ENCODE assay signal across 10 cellular contexts in genomic region chr12:52752516-52752915, GRCh38. TPM values are rescaled to one million over a fixed set of nuclear protein-coding genes. Genes with fewer than 3 reads are reported as not detected.
"Had no signal": no experiment of that assay in that cellular context is flagged by ENCODE, and none has a peak within 500 bp of the region (broad histone marks: within the 10 kb centered on the region; RNA-seq: fewer than 3 reads in every experiment).

No MANE protein-coding gene starts in this region.

- H3K36me3 ChIP-seq: HAP-1 had no signal

- H3K27ac ChIP-seq: GM23248 had no signal

- DNase-seq: GM23248, GOT3, H7, H9, HCEC 1CT, HFFc6 had no signal

- H3K9me3 ChIP-seq: HAP-1 had no signal

- H3K4me3 ChIP-seq: GM23248, GM23338, HAP-1 had no signal

- H3K4me1 ChIP-seq: HAP-1 had no signal

RNA-seq across cellular contexts. Expression of gene KRT76, which starts 24.6 kb away (rescaled TPM):
- total RNA-seq: GM23248, GM23338, H1, H4, H7, H9, HFFc6 had no signal

RNA-seq across cellular contexts. Expression of gene KRT3, which starts 43.4 kb away (rescaled TPM):
- total RNA-seq: GM23248, GM23338, H1, H4, H7, H9, HFFc6 had no signal

RNA-seq across cellular contexts. Expression of gene KRT77, which starts 49.2 kb away (rescaled TPM):
- total RNA-seq: GM23248, GM23338, H1, H4, H7, H9, HFFc6 had no signal
